In the genomic region with DNA sequence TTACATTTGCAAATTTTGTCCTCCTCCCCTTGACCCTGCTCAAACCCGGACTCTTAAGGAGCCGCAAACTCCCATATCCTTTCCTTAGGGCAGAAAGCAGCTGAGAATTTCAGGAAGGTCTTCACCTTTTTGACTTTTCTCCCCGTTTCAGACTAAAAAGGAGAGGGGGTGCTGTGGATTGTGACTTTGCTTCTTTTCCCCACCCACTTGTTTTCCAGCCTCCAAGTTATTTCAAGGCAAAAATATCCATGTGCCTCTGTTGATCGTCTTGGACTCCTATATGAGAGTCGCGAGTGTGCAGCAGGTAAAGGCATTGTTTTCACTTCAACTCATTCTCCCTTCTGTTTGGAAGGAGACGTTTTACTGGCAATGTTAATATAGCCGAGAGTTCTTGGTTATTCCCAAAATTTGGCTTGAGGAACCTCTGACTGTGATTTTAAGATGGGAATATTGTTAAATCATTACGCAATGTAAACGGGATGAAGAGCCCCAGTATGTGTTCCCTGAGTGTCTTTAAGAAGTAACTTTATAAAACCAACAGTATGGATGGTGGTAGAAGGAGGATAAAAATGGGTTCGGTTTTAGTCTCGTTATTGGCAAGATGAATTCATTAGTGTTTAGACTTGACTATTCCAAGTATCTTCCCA, we compare ENCODE assay signal across 8 cellular contexts. TPM values are rescaled to one million over a fixed set of nuclear protein-coding genes. Genes with fewer than 3 reads are reported as not detected.
DNase-seq lines count a peak whose midpoint lies in the region; ATAC-seq lines count a peak whose summit lies in the region.

No MANE protein-coding gene starts in this region.

- in situ Hi-C loops in GM23248 (cut with MboI): no loop called here

- peak overlapping the region; percentile 90 for H3K4me2 ChIP-seq in GM23248 (ENCODE audit: unreplicated experiment)

- peak overlapping the region; percentile 60 for H3K27ac ChIP-seq in GM23248
- no peak overlapping the region for H3K27ac ChIP-seq in iPS DF 6.9 (ENCODE audit: low read length)
- peak overlapping the region; percentile 81 to 98 (median 94) for H3K27ac ChIP-seq in skin epidermis

- DNase-seq in GM23248: peak; percentile 34
- DNase-seq in activated naive CD8-positive, alpha-beta T cell treated with anti-CD3 and anti-CD28 coated beads, Interleukin-2, amount 10 ng/mL, durations not matched to agents 7 days and 5 days: no peak
- DNase-seq in iPS DF 6.9 (ENCODE audit: low read depth, low spot score): no peak
- DNase-seq in NOMO-1 (lab: John Stamatoyannopoulos, UW; ENCODE audit: unreplicated experiment in 2 of 2): no peak
- no peak for DNase-seq in HuH-7.5 (ENCODE audit: low spot score)
- no peak for DNase-seq in NCI-H2196 (lab: John Stamatoyannopoulos, UW; ENCODE audit: unreplicated experiment)

- POLR2A ChIA-PET in activated naive CD8-positive, alpha-beta T cell treated with anti-CD3 and anti-CD28 coated beads, Interleukin-2, amount 10 ng/mL, durations not matched to agents 7 days and 5 days (lab: Charles Lee): no interaction called here

- WGBS in GM23248 (ENCODE audit: low coverage in 1 of 2, low lambda C conversion rate in 2 of 2, missing lambda C conversion rate in 2 of 2), 2 experiments: 4% methylated on average over 12 of the region's 12 CpGs
- WGBS in iPS DF 6.9 (ENCODE audit: insufficient coverage, insufficient read length): no CpG with 5 or more reads among the region's 12 CpGs

- H3K9me3 ChIP-seq in GM23248 (ENCODE audit: low read depth): no peaks in the 10 kb centered on the region
- no peaks in the 10 kb centered on the region for H3K9me3 ChIP-seq in iPS DF 6.9 (ENCODE audit: control insufficient read depth, insufficient read depth, low read length)

- peaks cover 15% of the 10 kb centered on the region for H3F3A ChIP-seq in GM23248 (ENCODE audit: insufficient read depth)

- peaks cover 32% of the 10 kb centered on the region for H3K4me1 ChIP-seq in GM23248 (ENCODE audit: insufficient read depth)
- no peaks in the 10 kb centered on the region for H3K4me1 ChIP-seq in iPS DF 6.9 (ENCODE audit: control insufficient read depth, insufficient read depth, low read length)

- no peaks in the 10 kb centered on the region for H3K9me2 ChIP-seq in GM23248 (ENCODE audit: insufficient read depth)

- H3K36me3 ChIP-seq in GM23248 (ENCODE audit: low read depth) (no peaks in the 10 kb centered on the region), iPS DF 6.9 (ENCODE audit: control insufficient read depth, insufficient read depth, low read length) (no peaks in the 10 kb centered on the region)

- peak overlapping the region; percentile 82 for H3K4me3 ChIP-seq in GM23248
- H3K4me3 ChIP-seq in iPS DF 6.9 (ENCODE audit: low read length): peak overlapping the region; percentile 50; the same call in 1 of the 2 replicates
- peak overlapping the region; percentile 48 to 72 (median 61) for H3K4me3 ChIP-seq in skin epidermis

- H3K9ac ChIP-seq in GM23248: peak overlapping the region; percentile 90

- no peaks in the 10 kb centered on the region for H3K36me3 Mint-ChIP-seq in activated naive CD8-positive, alpha-beta T cell treated with anti-CD3 and anti-CD28 coated beads, Interleukin-2, amount 10 ng/mL, durations not matched to agents 7 days and 5 days

- H3K27me3 Mint-ChIP-seq in activated naive CD8-positive, alpha-beta T cell treated with anti-CD3 and anti-CD28 coated beads, Interleukin-2, amount 10 ng/mL, durations not matched to agents 7 days and 5 days: peaks cover 40% of the 10 kb centered on the region

- H3K4me3 Mint-ChIP-seq in activated naive CD8-positive, alpha-beta T cell treated with anti-CD3 and anti-CD28 coated beads, Interleukin-2, amount 10 ng/mL, durations not matched to agents 7 days and 5 days: peak overlapping the region; percentile 69

- H4K20me1 ChIP-seq in GM23248 (ENCODE audit: insufficient read depth): no peaks in the 10 kb centered on the region

- ATAC-seq in activated naive CD8-positive, alpha-beta T cell treated with anti-CD3 and anti-CD28 coated beads, Interleukin-2, amount 10 ng/mL, durations not matched to agents 7 days and 5 days (ENCODE audit: low read depth): no peak
- ATAC-seq in GM21619 (IDR thresholded peaks at IDR 0.05; ENCODE audit: unreplicated experiment): no peak

- no peaks in the 10 kb centered on the region for H3K79me2 ChIP-seq in GM23248 (ENCODE audit: insufficient read depth)

- no peaks in the 10 kb centered on the region for H3K9me3 Mint-ChIP-seq in activated naive CD8-positive, alpha-beta T cell treated with anti-CD3 and anti-CD28 coated beads, Interleukin-2, amount 10 ng/mL, durations not matched to agents 7 days and 5 days

- H2AFZ ChIP-seq in GM23248: peak overlapping the region; percentile 91

- no peak overlapping the region for H3K27ac Mint-ChIP-seq in activated naive CD8-positive, alpha-beta T cell treated with anti-CD3 and anti-CD28 coated beads, Interleukin-2, amount 10 ng/mL, durations not matched to agents 7 days and 5 days

- no peaks in the 10 kb centered on the region for H3K27me3 ChIP-seq in GM23248 (replicated peaks; ENCODE audit: insufficient read depth)
- peaks cover 7% of the 10 kb centered on the region; the same call in 1 of the 2 replicates for H3K27me3 ChIP-seq in iPS DF 6.9 (ENCODE audit: control insufficient read depth, insufficient read depth, low read length)

- peaks cover 4% of the 10 kb centered on the region for H3K4me1 Mint-ChIP-seq in activated naive CD8-positive, alpha-beta T cell treated with anti-CD3 and anti-CD28 coated beads, Interleukin-2, amount 10 ng/mL, durations not matched to agents 7 days and 5 days

RNA-seq across cellular contexts. Expression of gene LRRK2, which starts 0.7 kb away (rescaled TPM):
- total RNA-seq in GM23248 (2014; rRNA removed; shearing (Covaris generic)): 7.0 and 17.1 TPM in 2 replicates
- 1.7 and 1.8 TPM in 2 replicates for polyA plus RNA-seq in GM23248 (2016; fragmentation: Nextera tagmentation; extraction: Ambion mirVana)
- total RNA-seq in activated naive CD8-positive, alpha-beta T cell treated with anti-CD3 and anti-CD28 coated beads, Interleukin-2, amount 10 ng/mL, durations not matched to agents 7 days and 5 days: under 1 TPM; 0.40 to 0.64 TPM
